8 cellular contexts compared by ENCODE assay signal in genomic region chr10:29496341-29497162, GRCh38.
DNase-seq lines count a peak whose midpoint lies in the region; ATAC-seq, FAIRE-seq and TF ChIP-seq lines count a peak whose summit lies in the region.

No MANE protein-coding gene starts in this region.

- no TSS peak for BruUV-seq in HepG2 (replicated peaks; lab: Mats Ljungman, UMichigan)

- TF ChIP-seq CTCF in D721Med (IDR thresholded peaks at IDR 0.05; ENCODE audit: insufficient read depth, missing control alignments) (peak; percentile 84), choroid plexus epithelial cell (conservative IDR thresholded peaks at IDR 0.05; ENCODE audit: low read depth, low read length) (peak; percentile 98), HepG2 (CRISPR knock-in tag; IDR thresholded peaks at IDR 0.05) (peak; percentile 95)

- H2AFZ ChIP-seq in HepG2 (ENCODE audit: low read length), result no peak overlapping the region

- peak; percentile 58 for ATAC-seq in GM21576 (IDR thresholded peaks at IDR 0.05; ENCODE audit: unreplicated experiment)
- ATAC-seq in HepG2, result peak; percentile 98
- no peak for ATAC-seq in GM19328 (IDR thresholded peaks at IDR 0.05; ENCODE audit: unreplicated experiment)

- in situ Hi-C loops in HepG2 (cut with HindIII; ENCODE audit: extremely low pct_ligation_motif_present, low pct_unique_long_range_greater_than_20kb), result loop anchor here (5.0 kb wide), 1 partner anchor 1191 kb away; no protein-coding TSS in a partner anchor

- H3K9me3 ChIP-seq in HepG2 (ENCODE audit: low read length), result no peaks in the 10 kb centered on the region

- H3K4me3 ChIP-seq in choroid plexus epithelial cell (ENCODE audit: low read depth, low read length), result no peak overlapping the region
- no peak overlapping the region for H3K4me3 ChIP-seq in HepG2 (replicated peaks in 1 of 3; ENCODE audit: insufficient read depth in 1 of 3, low read depth in 2 of 3, low read length in 3 of 3)

- FAIRE-seq in D721Med (lab: Jason Lieb, UNC) (no peak), HepG2 (lab: Jason Lieb, UNC) (peak; percentile 86)

- CTCF ChIA-PET in HepG2 (lab: Yijun Ruan, JAX; ENCODE audit: low intra/inter-chr PET ratio, low total read pairs), result interaction anchor here (0.6 to 0.8 kb wide), 2 partner anchors 48 to 51 kb away, joined by 3 to 5 read pairs; no protein-coding TSS in a partner anchor

- no peaks in the 10 kb centered on the region for H3K27me3 ChIP-seq in HepG2 (ENCODE audit: control insufficient read depth in 1 of 2, insufficient read depth in 2 of 2, low read length in 2 of 2)

- H3K4me1 ChIP-seq in HepG2 (ENCODE audit: insufficient read depth, low read length), result no peaks in the 10 kb centered on the region

- peak; percentile 88 for TF ChIP-seq RAD21 in HepG2 (CRISPR knock-in tag; IDR thresholded peaks at IDR 0.05)

- no peaks in the 10 kb centered on the region for H3K79me2 ChIP-seq in HepG2 (ENCODE audit: insufficient read depth, low read length)

- peaks cover 1 to 14% of the 10 kb centered on the region in 2 experiments; a peak in 2 of 5 replicates for H3K36me3 ChIP-seq in HepG2 (replicated peaks in 1 of 2; ENCODE audit: control insufficient read depth in 1 of 2, insufficient read depth in 2 of 2, low read length in 2 of 2)

- POLR2A ChIA-PET in HepG2 (lab: Yijun Ruan, JAX), result no interaction called here

- H3K9ac ChIP-seq in HepG2 (ENCODE audit: insufficient read depth, low read depth, low read length), result no peak overlapping the region

- TF ChIP-seq POLR2A in HepG2 (IDR thresholded peaks at IDR 0.05; ENCODE audit: insufficient read depth in 1 of 2, low read depth in 2 of 2, low read length in 2 of 2), result no peak

- no peak for TF ChIP-seq EP300 in HepG2 (IDR thresholded peaks at IDR 0.05; ENCODE audit: low read depth in 2 of 2, low read length in 2 of 2)
- no peak for TF ChIP-seq EP300 in HepG2 (CRISPR knock-in tag; IDR thresholded peaks at IDR 0.05; ENCODE audit: borderline replicate concordance)

- intact Hi-C loops in HepG2 (cut with micrococcal nuclease; ENCODE audit: unreplicated experiment), result loop anchor here (5.0 kb wide), 1 partner anchor 39 kb away; no protein-coding TSS in a partner anchor

- H3K27ac ChIP-seq in HepG2 (ENCODE audit: extremely low read length, insufficient read depth, low read length), result no peak overlapping the region

- DNase-seq in D721Med (ENCODE audit: insufficient read length, low spot score) (peak; percentile 48), NCI-H1105 treated with DMSO at 0.1 percent for 48 hours (lab: John Stamatoyannopoulos, UW) (peak; percentile 35), choroid plexus epithelial cell (ENCODE audit: low read depth) (peak; percentile 76), HepG2 (ENCODE audit: low spot score) (peak; percentile 49)
- peak; percentile 56 to 68 for DNase-seq in activated CD4-positive, alpha-beta T cell treated with anti-CD3 and anti-CD28 coated beads for 24 hours (ENCODE audit: low read depth in 2 of 2)
- DNase-seq in stimulated activated CD4-positive, alpha-beta T cell treated with anti-CD3 and anti-CD28 coated beads, Interleukin-4, amount 100 ng/mL, for 48 hours (ENCODE audit: low read depth in 2 of 2), result peak; percentile 55 to 74

- no peaks in the 10 kb centered on the region for H4K20me1 ChIP-seq in HepG2 (ENCODE audit: insufficient read depth, low read length)

- no peak overlapping the region for H3K4me2 ChIP-seq in HepG2 (ENCODE audit: low read depth, low read length)

- 58% methylated on average over 8 of the region's 14 CpGs for WGBS in HepG2 (ENCODE audit: low lambda C conversion rate)

TF ChIP-seq in HepG2, 621 proteins besides CTCF, POLR2A, EP300 and RAD21 (continues in another document):
- TF ChIP-seq FOSL2 (CRISPR knock-in tag; IDR thresholded peaks at IDR 0.05) (0 out of 2 replicates have a peak, but pooled peaks have one; percentile 24), ZNF263 (CRISPR knock-in tag; IDR thresholded peaks at IDR 0.05) (peak; percentile 73), FOXA1 (IDR thresholded peaks at IDR 0.05) (no peak), FOXA1 (CRISPR knock-in tag; IDR thresholded peaks at IDR 0.05) (peak; percentile 90), KLF6 (CRISPR knock-in tag; IDR thresholded peaks at IDR 0.05) (no peak), ZNF124 (CRISPR knock-in tag; IDR thresholded peaks at IDR 0.05) (peak; percentile 61; the same call in 1 of the 2 replicates), STAG1 (CRISPR knock-in tag; IDR thresholded peaks at IDR 0.05) (peak; percentile 83), GABPB1 (CRISPR knock-in tag; IDR thresholded peaks at IDR 0.05) (no peak), XRCC5 (optimal IDR thresholded peaks at IDR 0.05; ENCODE audit: low read length) (peak; percentile 82), FOXA3 (CRISPR knock-in tag; IDR thresholded peaks at IDR 0.05) (0 out of 2 replicates have a peak, but pooled peaks have one; percentile 24), KDM2A (CRISPR knock-in tag; IDR thresholded peaks at IDR 0.05; ENCODE audit: borderline replicate concordance, low read depth) (peak; percentile 54; the same call in 1 of the 2 replicates), ZNF770 (CRISPR knock-in tag; IDR thresholded peaks at IDR 0.05) (no peak), ZNF614 (CRISPR knock-in tag; IDR thresholded peaks at IDR 0.05; ENCODE audit: borderline replicate concordance) (0 out of 2 replicates have a peak, but pooled peaks have one; percentile 36), SALL1 (CRISPR knock-in tag; IDR thresholded peaks at IDR 0.05) (peak; percentile 31; the same call in 1 of the 2 replicates), MIER3 (CRISPR knock-in tag; IDR thresholded peaks at IDR 0.05; ENCODE audit: borderline replicate concordance) (0 out of 2 replicates have a peak, but pooled peaks have one; percentile 34), SMC3 (IDR thresholded peaks at IDR 0.05; ENCODE audit: low read length) (peak; percentile 28; the same call in 1 of the 2 replicates)
- TF ChIP-seq, protein P1, sequence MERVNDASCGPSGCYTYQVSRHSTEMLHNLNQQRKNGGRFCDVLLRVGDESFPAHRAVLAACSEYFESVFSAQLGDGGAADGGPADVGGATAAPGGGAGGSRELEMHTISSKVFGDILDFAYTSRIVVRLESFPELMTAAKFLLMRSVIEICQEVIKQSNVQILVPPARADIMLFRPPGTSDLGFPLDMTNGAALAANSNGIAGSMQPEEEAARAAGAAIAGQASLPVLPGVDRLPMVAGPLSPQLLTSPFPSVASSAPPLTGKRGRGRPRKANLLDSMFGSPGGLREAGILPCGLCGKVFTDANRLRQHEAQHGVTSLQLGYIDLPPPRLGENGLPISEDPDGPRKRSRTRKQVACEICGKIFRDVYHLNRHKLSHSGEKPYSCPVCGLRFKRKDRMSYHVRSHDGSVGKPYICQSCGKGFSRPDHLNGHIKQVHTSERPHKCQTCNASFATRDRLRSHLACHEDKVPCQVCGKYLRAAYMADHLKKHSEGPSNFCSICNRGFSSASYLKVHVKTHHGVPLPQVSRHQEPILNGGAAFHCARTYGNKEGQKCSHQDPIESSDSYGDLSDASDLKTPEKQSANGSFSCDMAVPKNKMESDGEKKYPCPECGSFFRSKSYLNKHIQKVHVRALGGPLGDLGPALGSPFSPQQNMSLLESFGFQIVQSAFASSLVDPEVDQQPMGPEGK (CRISPR knock-in tag; IDR thresholded peaks at IDR 0.05), result 0 out of 2 replicates have a peak, but pooled peaks have one; percentile 11
- TF ChIP-seq, protein P2, sequence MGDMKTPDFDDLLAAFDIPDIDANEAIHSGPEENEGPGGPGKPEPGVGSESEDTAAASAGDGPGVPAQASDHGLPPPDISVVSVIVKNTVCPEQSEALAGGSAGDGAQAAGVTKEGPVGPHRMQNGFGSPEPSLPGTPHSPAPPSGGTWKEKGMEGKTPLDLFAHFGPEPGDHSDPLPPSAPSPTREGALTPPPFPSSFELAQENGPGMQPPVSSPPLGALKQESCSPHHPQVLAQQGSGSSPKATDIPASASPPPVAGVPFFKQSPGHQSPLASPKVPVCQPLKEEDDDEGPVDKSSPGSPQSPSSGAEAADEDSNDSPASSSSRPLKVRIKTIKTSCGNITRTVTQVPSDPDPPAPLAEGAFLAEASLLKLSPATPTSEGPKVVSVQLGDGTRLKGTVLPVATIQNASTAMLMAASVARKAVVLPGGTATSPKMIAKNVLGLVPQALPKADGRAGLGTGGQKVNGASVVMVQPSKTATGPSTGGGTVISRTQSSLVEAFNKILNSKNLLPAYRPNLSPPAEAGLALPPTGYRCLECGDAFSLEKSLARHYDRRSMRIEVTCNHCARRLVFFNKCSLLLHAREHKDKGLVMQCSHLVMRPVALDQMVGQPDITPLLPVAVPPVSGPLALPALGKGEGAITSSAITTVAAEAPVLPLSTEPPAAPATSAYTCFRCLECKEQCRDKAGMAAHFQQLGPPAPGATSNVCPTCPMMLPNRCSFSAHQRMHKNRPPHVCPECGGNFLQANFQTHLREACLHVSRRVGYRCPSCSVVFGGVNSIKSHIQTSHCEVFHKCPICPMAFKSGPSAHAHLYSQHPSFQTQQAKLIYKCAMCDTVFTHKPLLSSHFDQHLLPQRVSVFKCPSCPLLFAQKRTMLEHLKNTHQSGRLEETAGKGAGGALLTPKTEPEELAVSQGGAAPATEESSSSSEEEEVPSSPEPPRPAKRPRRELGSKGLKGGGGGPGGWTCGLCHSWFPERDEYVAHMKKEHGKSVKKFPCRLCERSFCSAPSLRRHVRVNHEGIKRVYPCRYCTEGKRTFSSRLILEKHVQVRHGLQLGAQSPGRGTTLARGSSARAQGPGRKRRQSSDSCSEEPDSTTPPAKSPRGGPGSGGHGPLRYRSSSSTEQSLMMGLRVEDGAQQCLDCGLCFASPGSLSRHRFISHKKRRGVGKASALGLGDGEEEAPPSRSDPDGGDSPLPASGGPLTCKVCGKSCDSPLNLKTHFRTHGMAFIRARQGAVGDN (CRISPR knock-in tag; IDR thresholded peaks at IDR 0.05), result peak; percentile 40
